In the genomic region with DNA sequence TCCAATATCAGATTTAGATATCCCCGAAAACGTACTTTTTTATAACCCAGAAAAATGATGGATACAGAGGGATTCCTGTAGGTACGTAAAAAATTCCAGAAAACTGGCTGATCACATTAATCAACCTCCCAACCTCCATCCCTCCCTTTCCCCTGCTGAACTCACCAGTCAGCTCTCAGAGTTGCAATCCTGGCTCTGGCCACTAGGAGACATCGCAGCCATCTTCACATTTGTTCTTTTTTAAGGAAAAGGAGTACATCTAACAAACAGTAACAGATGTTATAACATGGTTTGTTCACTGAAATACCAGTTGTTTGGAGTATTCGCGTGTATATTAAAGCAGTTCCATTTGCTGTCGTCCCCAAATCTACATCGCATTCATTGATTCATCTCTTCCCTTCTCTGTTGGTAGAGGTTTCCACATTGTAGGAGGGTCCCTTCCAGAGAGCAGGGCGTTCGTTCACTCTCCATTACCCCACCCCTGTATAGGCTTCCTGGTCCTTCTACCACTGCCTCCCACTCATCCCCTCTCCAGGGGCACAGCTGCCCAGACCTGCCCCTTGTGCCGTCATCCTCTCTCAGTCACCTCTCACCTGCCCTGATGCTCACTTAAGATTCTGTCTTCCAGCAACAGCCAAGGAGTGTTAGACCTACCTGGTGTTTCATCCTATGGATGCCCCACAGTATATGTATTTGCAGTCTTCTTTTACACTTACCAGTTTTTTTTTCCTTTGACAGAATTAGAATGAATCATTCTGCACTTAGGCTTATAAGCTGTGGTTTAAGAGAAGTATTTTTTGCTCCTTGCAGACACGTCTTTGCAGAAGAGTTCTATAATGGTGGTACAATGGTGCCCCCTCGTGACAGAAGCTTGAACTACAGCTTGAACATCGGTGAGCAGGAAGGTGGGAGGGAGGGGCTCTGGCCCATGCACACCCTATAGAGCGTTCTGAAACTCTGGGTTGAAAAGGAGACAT, we compare ENCODE assay signal across 8 cellular contexts. TPM values are rescaled to one million over a fixed set of nuclear protein-coding genes. Genes with fewer than 3 reads are reported as not detected.
DNase-seq lines count a peak whose midpoint lies in the region; ATAC-seq lines count a peak whose summit lies in the region.

No MANE protein-coding gene starts in this region.

- DNase-seq in GDM1 (lab: John Stamatoyannopoulos, UW) (peak; percentile 64), Kasumi-1 (lab: John Stamatoyannopoulos, UW) (peak; percentile 58 to 65), SK-MEL-5 (ENCODE audit: low read depth, low spot score) (peak; percentile 73), glomerular visceral epithelial cell (ENCODE audit: extremely low spot score) (peak; percentile 66), putamen (ENCODE audit: low spot score) (peak; percentile 29), OCI-M2 (lab: John Stamatoyannopoulos, UW; ENCODE audit: unreplicated experiment) (no peak)
- peak; percentile 53 for DNase-seq in activated gamma-delta T cell treated with anti-CD3 and anti-CD28 coated beads, Interleukin-2, amount 50 U/mL, for 16 hours (ENCODE audit: low read depth)

- peak; percentile 68 for ATAC-seq in GM21737 (IDR thresholded peaks at IDR 0.05; ENCODE audit: unreplicated experiment)

- in situ Hi-C loops in SK-MEL-5 (cut with HindIII; ENCODE audit: low pct_unique_long_range_greater_than_20kb, low sequenced_read_pairs), result no loop called here

RNA-seq across cellular contexts. Expression of a gene that starts 36.8 kb away (rescaled TPM):
- total RNA-seq in SK-MEL-5 (2014; rRNA removed; shearing (Covaris generic)), result not detected in 2 replicates
- polyA plus RNA-seq in SK-MEL-5 (2015; cell fraction: cytosol; rRNA removed), result 0.09 TPM in 1 of 2 replicates, not detected in the other
- polyA plus RNA-seq in SK-MEL-5 (2015; cell fraction: nucleus; rRNA removed), result 2.7 TPM in 1 of 2 replicates, not detected in the other
